ENCODE assay signal across 3 cellular contexts in genomic region chr2:30613001-30613400, GRCh38.
TF ChIP-seq lines count a peak whose summit lies in the region.

No MANE protein-coding gene starts in this region.

TF ChIP-seq in GM23338, 12 proteins besides CTCF, POLR2A, EP300 and RAD21:
- TF ChIP-seq ZNF462 (CRISPR knock-in tag; IDR thresholded peaks at IDR 0.05) = no peak
- TF ChIP-seq POLR2AphosphoS5 (IDR thresholded peaks at IDR 0.05; ENCODE audit: low read depth) = no peak
- TF ChIP-seq EZH2 (IDR thresholded peaks at IDR 0.05; ENCODE audit: low read depth, unreplicated experiment) = no peak
- TF ChIP-seq ZNF114 (CRISPR knock-in tag; IDR thresholded peaks at IDR 0.05) = no peak
- no peak for TF ChIP-seq ZNF331 (CRISPR knock-in tag; IDR thresholded peaks at IDR 0.05; ENCODE audit: low read depth)
TF ChIP-seq in GM23338: peak in this region for 0.

TF ChIP-seq in H1, 55 proteins besides CTCF, POLR2A, EP300 and RAD21:
- TF ChIP-seq TAF7 (optimal IDR thresholded peaks at IDR 0.05; ENCODE audit: borderline replicate concordance, low read depth, low read length) = no peak
- TF ChIP-seq TCF12 (IDR thresholded peaks at IDR 0.05; ENCODE audit: low read depth, low read length) = no peak
- no peak for TF ChIP-seq ZNF274 (IDR thresholded peaks at IDR 0.05; ENCODE audit: borderline replicate concordance, extremely low read depth, low read length)
- TF ChIP-seq CBX8 (IDR thresholded peaks at IDR 0.05; ENCODE audit: borderline replicate concordance, low read depth, low read length) = no peak
- no peak for TF ChIP-seq YY1 (IDR thresholded peaks at IDR 0.05; ENCODE audit: low read depth, low read length)

TF ChIP-seq in SK-N-SH treated with all-trans-retinoic acid at 6 μM for 48 hours, 23 proteins besides CTCF, POLR2A, EP300 and RAD21:
- TF ChIP-seq ZNF565 (CRISPR knock-in tag; conservative IDR thresholded peaks at IDR 0.05; ENCODE audit: low read depth) = no peak
- TF ChIP-seq CSRNP3 (CRISPR knock-in tag; IDR thresholded peaks at IDR 0.05) = no peak
- no peak for TF ChIP-seq ZC3H10 (CRISPR knock-in tag; IDR thresholded peaks at IDR 0.05)
TF ChIP-seq in SK-N-SH treated with all-trans-retinoic acid at 6 μM for 48 hours: peak in this region for 0.
